In genomic region chr1:92343061-92343460, GRCh38 we compare ENCODE assay signal across 28 cellular contexts.
"Had no signal": no experiment of that assay in that cellular context is flagged by ENCODE, and none has a peak within 500 bp of the region (broad histone marks: within the 10 kb centered on the region; RNA-seq: fewer than 3 reads in every experiment).

No MANE protein-coding gene starts in this region.

- H3K9me3 Mint-ChIP-seq: activated CD4-positive, alpha-beta memory T cell treated with anti-CD3 and anti-CD28 coated beads for 36 hours; memory B cell; naive thymus-derived CD4-positive, alpha-beta T cell had no signal

- ATAC-seq: activated CD4-positive, CD25-positive, alpha-beta regulatory T cell treated with anti-CD3 and anti-CD28 coated beads, Interleukin-2, amount 50 U/mL, for 24 hours; left colon; naive thymus-derived CD4-positive, alpha-beta T cell had no signal

- FAIRE-seq: colon, TTC549 had no signal

- H3K9me3 ChIP-seq: breast epithelium, esophagus muscularis mucosa, ovary, prostate gland, spleen, tibial nerve had no signal

- H3K4me1 ChIP-seq: breast epithelium, esophagus muscularis mucosa, prostate gland, spleen, tibial nerve had no signal

- H3K4me1 Mint-ChIP-seq: memory B cell had no signal

- H3K36me3 ChIP-seq: breast epithelium, ovary, prostate gland, WERI-Rb-1 had no signal

- H3K4me3 Mint-ChIP-seq: activated CD4-positive, alpha-beta memory T cell treated with anti-CD3 and anti-CD28 coated beads for 36 hours; memory B cell; naive thymus-derived CD4-positive, alpha-beta T cell had no signal

- H3K27ac Mint-ChIP-seq: activated CD4-positive, alpha-beta memory T cell treated with anti-CD3 and anti-CD28 coated beads for 36 hours; memory B cell had no signal

- H3K4me3 ChIP-seq: breast epithelium, esophagus muscularis mucosa, ovary, prostate gland, spleen, tibial nerve had no signal

- H3K27me3 Mint-ChIP-seq: activated CD4-positive, alpha-beta memory T cell treated with anti-CD3 and anti-CD28 coated beads for 36 hours; memory B cell; naive thymus-derived CD4-positive, alpha-beta T cell had no signal

- H3K27ac ChIP-seq: breast epithelium, esophagus muscularis mucosa, ovary, prostate gland, spleen, tibial nerve, WERI-Rb-1 had no signal

- DNase-seq: activated CD4-positive, alpha-beta memory T cell treated with anti-CD3 and anti-CD28 coated beads for 36 hours; activated CD4-positive, alpha-beta T cell treated with anti-CD3 and anti-CD28 coated beads for 48 hours; activated CD8-positive, alpha-beta memory T cell treated with anti-CD3 and anti-CD28 coated beads, Interleukin-2, amount 50 U/mL, for 4 hours; activated gamma-delta T cell treated with Interleukin-2 at 50 U/mL for 16 hours; activated naive CD4-positive, alpha-beta T cell treated with anti-CD3 and anti-CD28 coated beads, Interleukin-2, amount 50 U/mL, for 16 hours; activated T-cell treated with anti-CD3 and anti-CD28 coated beads, Interleukin-2, amount 50 U/mL, for 1 hour; central memory CD4-positive, alpha-beta T cell; dermis blood vessel endothelial cell; effector CD4-positive, alpha-beta T cell; head of caudate nucleus; hippocampal formation; kidney; left colon; midbrain; naive thymus-derived CD4-positive, alpha-beta T cell; ovary; retina; spleen; stimulated activated naive CD4-positive, alpha-beta T cell; WERI-Rb-1 had no signal

- H3K27me3 ChIP-seq: breast epithelium, esophagus muscularis mucosa, ovary, spleen, tibial nerve had no signal
